Comparison of ENCODE assay signal across 2 cellular contexts in the genomic region with DNA sequence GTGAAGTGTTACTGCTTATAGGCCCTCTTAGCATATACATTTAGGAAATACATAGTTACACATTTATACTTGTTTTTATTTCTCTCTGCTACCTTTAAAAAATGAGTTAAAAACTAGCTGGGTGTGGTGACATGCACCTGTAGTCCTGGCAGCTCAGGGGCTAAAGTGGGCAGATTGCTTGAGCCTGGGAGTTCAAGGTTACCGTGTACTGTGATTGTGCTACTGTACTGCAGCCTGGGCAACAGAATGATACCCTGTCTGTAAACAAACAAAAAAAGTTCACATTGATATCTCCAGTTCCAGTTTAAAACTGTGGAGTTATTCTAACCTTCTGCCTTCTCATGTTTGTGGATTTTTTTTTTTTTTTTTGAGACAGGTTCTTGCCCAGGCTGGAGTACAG.
TF ChIP-seq lines count a peak whose summit lies in the region.

No MANE protein-coding gene starts in this region.

TF ChIP-seq in K562, 482 proteins besides CTCF, POLR2A, EP300 and RAD21:
- TF ChIP-seq FOSL1 (tag; conservative IDR thresholded peaks at IDR 0.05) (no peak), SMC3 (conservative IDR thresholded peaks at IDR 0.05; ENCODE audit: insufficient read depth, low read depth, low read length) (no peak), ESRRA (IDR thresholded peaks at IDR 0.05; ENCODE audit: borderline replicate concordance, low read depth) (no peak), MED1 (CRISPR knock-in tag; IDR thresholded peaks at IDR 0.05; ENCODE audit: borderline replicate concordance) (no peak), SMARCE1 (IDR thresholded peaks at IDR 0.05) (no peak)
- TF ChIP-seq, protein P1, sequence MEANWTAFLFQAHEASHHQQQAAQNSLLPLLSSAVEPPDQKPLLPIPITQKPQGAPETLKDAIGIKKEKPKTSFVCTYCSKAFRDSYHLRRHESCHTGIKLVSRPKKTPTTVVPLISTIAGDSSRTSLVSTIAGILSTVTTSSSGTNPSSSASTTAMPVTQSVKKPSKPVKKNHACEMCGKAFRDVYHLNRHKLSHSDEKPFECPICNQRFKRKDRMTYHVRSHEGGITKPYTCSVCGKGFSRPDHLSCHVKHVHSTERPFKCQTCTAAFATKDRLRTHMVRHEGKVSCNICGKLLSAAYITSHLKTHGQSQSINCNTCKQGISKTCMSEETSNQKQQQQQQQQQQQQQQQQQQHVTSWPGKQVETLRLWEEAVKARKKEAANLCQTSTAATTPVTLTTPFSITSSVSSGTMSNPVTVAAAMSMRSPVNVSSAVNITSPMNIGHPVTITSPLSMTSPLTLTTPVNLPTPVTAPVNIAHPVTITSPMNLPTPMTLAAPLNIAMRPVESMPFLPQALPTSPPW (CRISPR knock-in tag; IDR thresholded peaks at IDR 0.05) = no peak
TF ChIP-seq in K562: peak in this region for 0.

TF ChIP-seq in HepG2, 621 proteins besides CTCF, POLR2A, EP300 and RAD21 (continues in another document):
- TF ChIP-seq SALL1 (CRISPR knock-in tag; IDR thresholded peaks at IDR 0.05) = peak; percentile 28; the same call in 1 of the 2 replicates
- TF ChIP-seq, protein P2, sequence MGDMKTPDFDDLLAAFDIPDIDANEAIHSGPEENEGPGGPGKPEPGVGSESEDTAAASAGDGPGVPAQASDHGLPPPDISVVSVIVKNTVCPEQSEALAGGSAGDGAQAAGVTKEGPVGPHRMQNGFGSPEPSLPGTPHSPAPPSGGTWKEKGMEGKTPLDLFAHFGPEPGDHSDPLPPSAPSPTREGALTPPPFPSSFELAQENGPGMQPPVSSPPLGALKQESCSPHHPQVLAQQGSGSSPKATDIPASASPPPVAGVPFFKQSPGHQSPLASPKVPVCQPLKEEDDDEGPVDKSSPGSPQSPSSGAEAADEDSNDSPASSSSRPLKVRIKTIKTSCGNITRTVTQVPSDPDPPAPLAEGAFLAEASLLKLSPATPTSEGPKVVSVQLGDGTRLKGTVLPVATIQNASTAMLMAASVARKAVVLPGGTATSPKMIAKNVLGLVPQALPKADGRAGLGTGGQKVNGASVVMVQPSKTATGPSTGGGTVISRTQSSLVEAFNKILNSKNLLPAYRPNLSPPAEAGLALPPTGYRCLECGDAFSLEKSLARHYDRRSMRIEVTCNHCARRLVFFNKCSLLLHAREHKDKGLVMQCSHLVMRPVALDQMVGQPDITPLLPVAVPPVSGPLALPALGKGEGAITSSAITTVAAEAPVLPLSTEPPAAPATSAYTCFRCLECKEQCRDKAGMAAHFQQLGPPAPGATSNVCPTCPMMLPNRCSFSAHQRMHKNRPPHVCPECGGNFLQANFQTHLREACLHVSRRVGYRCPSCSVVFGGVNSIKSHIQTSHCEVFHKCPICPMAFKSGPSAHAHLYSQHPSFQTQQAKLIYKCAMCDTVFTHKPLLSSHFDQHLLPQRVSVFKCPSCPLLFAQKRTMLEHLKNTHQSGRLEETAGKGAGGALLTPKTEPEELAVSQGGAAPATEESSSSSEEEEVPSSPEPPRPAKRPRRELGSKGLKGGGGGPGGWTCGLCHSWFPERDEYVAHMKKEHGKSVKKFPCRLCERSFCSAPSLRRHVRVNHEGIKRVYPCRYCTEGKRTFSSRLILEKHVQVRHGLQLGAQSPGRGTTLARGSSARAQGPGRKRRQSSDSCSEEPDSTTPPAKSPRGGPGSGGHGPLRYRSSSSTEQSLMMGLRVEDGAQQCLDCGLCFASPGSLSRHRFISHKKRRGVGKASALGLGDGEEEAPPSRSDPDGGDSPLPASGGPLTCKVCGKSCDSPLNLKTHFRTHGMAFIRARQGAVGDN (CRISPR knock-in tag; IDR thresholded peaks at IDR 0.05) = no peak
- no peak for TF ChIP-seq NCOR1 (IDR thresholded peaks at IDR 0.05; ENCODE audit: borderline replicate concordance, low read length)
- TF ChIP-seq PCBP2 (optimal IDR thresholded peaks at IDR 0.05; ENCODE audit: low read depth, low read length, poor library complexity, severe bottlenecking) = no peak
- no peak for TF ChIP-seq SMARCC2 (IDR thresholded peaks at IDR 0.05)
- TF ChIP-seq RFX1 (IDR thresholded peaks at IDR 0.05) = peak; percentile 41
- no peak for TF ChIP-seq CCDC6 (CRISPR knock-in tag; IDR thresholded peaks at IDR 0.05)
- TF ChIP-seq RBFOX2 (IDR thresholded peaks at IDR 0.05; ENCODE audit: low read depth, low read length) = no peak
- no peak for TF ChIP-seq TCF7 (IDR thresholded peaks at IDR 0.05; ENCODE audit: low read depth)
- TF ChIP-seq TAF15 (IDR thresholded peaks at IDR 0.05; ENCODE audit: low read depth, low read length, poor library complexity, severe bottlenecking) = no peak
- TF ChIP-seq ZNF672 (CRISPR knock-in tag; IDR thresholded peaks at IDR 0.05) = no peak
- TF ChIP-seq ZNF792 (CRISPR knock-in tag; IDR thresholded peaks at IDR 0.05) = no peak
- 0 out of 2 replicates have a peak, but pooled peaks have one; percentile 18 for TF ChIP-seq SAP130 (CRISPR knock-in tag; IDR thresholded peaks at IDR 0.05; ENCODE audit: low read depth)
- TF ChIP-seq ZNF772 (CRISPR knock-in tag; IDR thresholded peaks at IDR 0.05) = no peak
- no peak for TF ChIP-seq ARNT2 (CRISPR knock-in tag; IDR thresholded peaks at IDR 0.05; ENCODE audit: low read depth)
- TF ChIP-seq, protein P3, sequence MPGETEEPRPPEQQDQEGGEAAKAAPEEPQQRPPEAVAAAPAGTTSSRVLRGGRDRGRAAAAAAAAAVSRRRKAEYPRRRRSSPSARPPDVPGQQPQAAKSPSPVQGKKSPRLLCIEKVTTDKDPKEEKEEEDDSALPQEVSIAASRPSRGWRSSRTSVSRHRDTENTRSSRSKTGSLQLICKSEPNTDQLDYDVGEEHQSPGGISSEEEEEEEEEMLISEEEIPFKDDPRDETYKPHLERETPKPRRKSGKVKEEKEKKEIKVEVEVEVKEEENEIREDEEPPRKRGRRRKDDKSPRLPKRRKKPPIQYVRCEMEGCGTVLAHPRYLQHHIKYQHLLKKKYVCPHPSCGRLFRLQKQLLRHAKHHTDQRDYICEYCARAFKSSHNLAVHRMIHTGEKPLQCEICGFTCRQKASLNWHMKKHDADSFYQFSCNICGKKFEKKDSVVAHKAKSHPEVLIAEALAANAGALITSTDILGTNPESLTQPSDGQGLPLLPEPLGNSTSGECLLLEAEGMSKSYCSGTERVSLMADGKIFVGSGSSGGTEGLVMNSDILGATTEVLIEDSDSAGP (CRISPR knock-in tag; IDR thresholded peaks at IDR 0.05; ENCODE audit: borderline replicate concordance) = no peak
- TF ChIP-seq HMG20A (CRISPR knock-in tag; IDR thresholded peaks at IDR 0.05; ENCODE audit: borderline replicate concordance) = no peak
- no peak for TF ChIP-seq IKZF5 (CRISPR knock-in tag; IDR thresholded peaks at IDR 0.05)
- TF ChIP-seq, protein P4, sequence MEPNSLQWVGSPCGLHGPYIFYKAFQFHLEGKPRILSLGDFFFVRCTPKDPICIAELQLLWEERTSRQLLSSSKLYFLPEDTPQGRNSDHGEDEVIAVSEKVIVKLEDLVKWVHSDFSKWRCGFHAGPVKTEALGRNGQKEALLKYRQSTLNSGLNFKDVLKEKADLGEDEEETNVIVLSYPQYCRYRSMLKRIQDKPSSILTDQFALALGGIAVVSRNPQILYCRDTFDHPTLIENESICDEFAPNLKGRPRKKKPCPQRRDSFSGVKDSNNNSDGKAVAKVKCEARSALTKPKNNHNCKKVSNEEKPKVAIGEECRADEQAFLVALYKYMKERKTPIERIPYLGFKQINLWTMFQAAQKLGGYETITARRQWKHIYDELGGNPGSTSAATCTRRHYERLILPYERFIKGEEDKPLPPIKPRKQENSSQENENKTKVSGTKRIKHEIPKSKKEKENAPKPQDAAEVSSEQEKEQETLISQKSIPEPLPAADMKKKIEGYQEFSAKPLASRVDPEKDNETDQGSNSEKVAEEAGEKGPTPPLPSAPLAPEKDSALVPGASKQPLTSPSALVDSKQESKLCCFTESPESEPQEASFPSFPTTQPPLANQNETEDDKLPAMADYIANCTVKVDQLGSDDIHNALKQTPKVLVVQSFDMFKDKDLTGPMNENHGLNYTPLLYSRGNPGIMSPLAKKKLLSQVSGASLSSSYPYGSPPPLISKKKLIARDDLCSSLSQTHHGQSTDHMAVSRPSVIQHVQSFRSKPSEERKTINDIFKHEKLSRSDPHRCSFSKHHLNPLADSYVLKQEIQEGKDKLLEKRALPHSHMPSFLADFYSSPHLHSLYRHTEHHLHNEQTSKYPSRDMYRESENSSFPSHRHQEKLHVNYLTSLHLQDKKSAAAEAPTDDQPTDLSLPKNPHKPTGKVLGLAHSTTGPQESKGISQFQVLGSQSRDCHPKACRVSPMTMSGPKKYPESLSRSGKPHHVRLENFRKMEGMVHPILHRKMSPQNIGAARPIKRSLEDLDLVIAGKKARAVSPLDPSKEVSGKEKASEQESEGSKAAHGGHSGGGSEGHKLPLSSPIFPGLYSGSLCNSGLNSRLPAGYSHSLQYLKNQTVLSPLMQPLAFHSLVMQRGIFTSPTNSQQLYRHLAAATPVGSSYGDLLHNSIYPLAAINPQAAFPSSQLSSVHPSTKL (CRISPR knock-in tag; IDR thresholded peaks at IDR 0.05) = peak; percentile 32; the same call in 1 of the 2 replicates
- peak; percentile 20; the same call in 1 of the 2 replicates for TF ChIP-seq ZNF460 (CRISPR knock-in tag; IDR thresholded peaks at IDR 0.05; ENCODE audit: borderline replicate concordance)
- no peak for TF ChIP-seq LCORL (IDR thresholded peaks at IDR 0.05)
- no peak for TF ChIP-seq LCORL (CRISPR knock-in tag; IDR thresholded peaks at IDR 0.05)
- TF ChIP-seq TCF12 (IDR thresholded peaks at IDR 0.05) = no peak
- TF ChIP-seq TCF12 (CRISPR knock-in tag; IDR thresholded peaks at IDR 0.05) = no peak
- TF ChIP-seq FOXP4 (CRISPR knock-in tag; IDR thresholded peaks at IDR 0.05) = no peak
- no peak for TF ChIP-seq SOX6 (IDR thresholded peaks at IDR 0.05)
- TF ChIP-seq SOX6 (CRISPR knock-in tag; IDR thresholded peaks at IDR 0.05) = peak; percentile 33
- TF ChIP-seq NBN (conservative IDR thresholded peaks at IDR 0.05) = no peak
- TF ChIP-seq ZNF451 (CRISPR knock-in tag; IDR thresholded peaks at IDR 0.05) = no peak
- TF ChIP-seq, protein P5, sequence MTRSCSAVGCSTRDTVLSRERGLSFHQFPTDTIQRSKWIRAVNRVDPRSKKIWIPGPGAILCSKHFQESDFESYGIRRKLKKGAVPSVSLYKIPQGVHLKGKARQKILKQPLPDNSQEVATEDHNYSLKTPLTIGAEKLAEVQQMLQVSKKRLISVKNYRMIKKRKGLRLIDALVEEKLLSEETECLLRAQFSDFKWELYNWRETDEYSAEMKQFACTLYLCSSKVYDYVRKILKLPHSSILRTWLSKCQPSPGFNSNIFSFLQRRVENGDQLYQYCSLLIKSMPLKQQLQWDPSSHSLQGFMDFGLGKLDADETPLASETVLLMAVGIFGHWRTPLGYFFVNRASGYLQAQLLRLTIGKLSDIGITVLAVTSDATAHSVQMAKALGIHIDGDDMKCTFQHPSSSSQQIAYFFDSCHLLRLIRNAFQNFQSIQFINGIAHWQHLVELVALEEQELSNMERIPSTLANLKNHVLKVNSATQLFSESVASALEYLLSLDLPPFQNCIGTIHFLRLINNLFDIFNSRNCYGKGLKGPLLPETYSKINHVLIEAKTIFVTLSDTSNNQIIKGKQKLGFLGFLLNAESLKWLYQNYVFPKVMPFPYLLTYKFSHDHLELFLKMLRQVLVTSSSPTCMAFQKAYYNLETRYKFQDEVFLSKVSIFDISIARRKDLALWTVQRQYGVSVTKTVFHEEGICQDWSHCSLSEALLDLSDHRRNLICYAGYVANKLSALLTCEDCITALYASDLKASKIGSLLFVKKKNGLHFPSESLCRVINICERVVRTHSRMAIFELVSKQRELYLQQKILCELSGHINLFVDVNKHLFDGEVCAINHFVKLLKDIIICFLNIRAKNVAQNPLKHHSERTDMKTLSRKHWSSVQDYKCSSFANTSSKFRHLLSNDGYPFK (CRISPR knock-in tag; IDR thresholded peaks at IDR 0.05; ENCODE audit: borderline replicate concordance) = no peak
- TF ChIP-seq ZSCAN12 (CRISPR knock-in tag; IDR thresholded peaks at IDR 0.05) = no peak
- 0 out of 2 replicates have a peak, but pooled peaks have one; percentile 29 for TF ChIP-seq RARA (CRISPR knock-in tag; IDR thresholded peaks at IDR 0.05)
- TF ChIP-seq, protein P6, sequence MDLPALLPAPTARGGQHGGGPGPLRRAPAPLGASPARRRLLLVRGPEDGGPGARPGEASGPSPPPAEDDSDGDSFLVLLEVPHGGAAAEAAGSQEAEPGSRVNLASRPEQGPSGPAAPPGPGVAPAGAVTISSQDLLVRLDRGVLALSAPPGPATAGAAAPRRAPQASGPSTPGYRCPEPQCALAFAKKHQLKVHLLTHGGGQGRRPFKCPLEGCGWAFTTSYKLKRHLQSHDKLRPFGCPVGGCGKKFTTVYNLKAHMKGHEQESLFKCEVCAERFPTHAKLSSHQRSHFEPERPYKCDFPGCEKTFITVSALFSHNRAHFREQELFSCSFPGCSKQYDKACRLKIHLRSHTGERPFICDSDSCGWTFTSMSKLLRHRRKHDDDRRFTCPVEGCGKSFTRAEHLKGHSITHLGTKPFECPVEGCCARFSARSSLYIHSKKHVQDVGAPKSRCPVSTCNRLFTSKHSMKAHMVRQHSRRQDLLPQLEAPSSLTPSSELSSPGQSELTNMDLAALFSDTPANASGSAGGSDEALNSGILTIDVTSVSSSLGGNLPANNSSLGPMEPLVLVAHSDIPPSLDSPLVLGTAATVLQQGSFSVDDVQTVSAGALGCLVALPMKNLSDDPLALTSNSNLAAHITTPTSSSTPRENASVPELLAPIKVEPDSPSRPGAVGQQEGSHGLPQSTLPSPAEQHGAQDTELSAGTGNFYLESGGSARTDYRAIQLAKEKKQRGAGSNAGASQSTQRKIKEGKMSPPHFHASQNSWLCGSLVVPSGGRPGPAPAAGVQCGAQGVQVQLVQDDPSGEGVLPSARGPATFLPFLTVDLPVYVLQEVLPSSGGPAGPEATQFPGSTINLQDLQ (CRISPR knock-in tag; IDR thresholded peaks at IDR 0.05) = no peak
- no peak for TF ChIP-seq NCOA5 (CRISPR knock-in tag; IDR thresholded peaks at IDR 0.05)
- TF ChIP-seq FOXA3 (CRISPR knock-in tag; IDR thresholded peaks at IDR 0.05) = peak; percentile 22; the same call in 1 of the 2 replicates
